In the genomic region with DNA sequence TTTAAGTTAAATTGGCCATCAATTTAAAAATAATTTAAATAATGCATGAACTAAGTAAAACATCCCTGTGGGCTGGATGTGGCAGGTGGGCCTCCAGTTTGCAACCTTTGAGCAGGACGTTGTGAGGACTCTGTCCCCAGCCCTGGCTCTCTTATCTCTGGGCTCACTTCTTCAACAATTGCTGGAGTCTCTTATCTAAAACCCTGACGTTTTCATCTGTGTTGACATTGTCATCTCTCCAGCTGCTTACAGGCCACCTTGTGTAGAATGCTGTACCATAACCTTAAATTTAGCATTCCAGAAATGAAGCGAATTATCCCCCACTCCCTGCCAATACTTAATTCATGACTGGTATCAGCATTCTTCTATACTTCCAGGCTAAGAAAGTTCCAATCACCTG, we compare ENCODE assay signal across 1 cellular context.
TF ChIP-seq lines count a peak whose summit lies in the region.

No MANE protein-coding gene starts in this region.

TF ChIP-seq in HepG2, 621 proteins besides CTCF, POLR2A, EP300 and RAD21 (continued from another document and continues in another):
- TF ChIP-seq, protein P1, sequence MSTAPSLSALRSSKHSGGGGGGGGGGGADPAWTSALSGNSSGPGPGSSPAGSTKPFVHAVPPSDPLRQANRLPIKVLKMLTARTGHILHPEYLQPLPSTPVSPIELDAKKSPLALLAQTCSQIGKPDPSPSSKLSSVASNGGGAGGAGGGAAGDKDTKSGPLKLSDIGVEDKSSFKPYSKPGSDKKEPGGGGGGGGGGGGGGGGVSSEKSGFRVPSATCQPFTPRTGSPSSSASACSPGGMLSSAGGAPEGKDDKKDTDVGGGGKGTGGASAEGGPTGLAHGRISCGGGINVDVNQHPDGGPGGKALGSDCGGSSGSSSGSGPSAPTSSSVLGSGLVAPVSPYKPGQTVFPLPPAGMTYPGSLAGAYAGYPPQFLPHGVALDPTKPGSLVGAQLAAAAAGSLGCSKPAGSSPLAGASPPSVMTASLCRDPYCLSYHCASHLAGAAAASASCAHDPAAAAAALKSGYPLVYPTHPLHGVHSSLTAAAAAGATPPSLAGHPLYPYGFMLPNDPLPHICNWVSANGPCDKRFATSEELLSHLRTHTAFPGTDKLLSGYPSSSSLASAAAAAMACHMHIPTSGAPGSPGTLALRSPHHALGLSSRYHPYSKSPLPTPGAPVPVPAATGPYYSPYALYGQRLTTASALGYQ (CRISPR knock-in tag; IDR thresholded peaks at IDR 0.05) = 0 out of 2 replicates have a peak, but pooled peaks have one; percentile 45
- TF ChIP-seq, protein P2, sequence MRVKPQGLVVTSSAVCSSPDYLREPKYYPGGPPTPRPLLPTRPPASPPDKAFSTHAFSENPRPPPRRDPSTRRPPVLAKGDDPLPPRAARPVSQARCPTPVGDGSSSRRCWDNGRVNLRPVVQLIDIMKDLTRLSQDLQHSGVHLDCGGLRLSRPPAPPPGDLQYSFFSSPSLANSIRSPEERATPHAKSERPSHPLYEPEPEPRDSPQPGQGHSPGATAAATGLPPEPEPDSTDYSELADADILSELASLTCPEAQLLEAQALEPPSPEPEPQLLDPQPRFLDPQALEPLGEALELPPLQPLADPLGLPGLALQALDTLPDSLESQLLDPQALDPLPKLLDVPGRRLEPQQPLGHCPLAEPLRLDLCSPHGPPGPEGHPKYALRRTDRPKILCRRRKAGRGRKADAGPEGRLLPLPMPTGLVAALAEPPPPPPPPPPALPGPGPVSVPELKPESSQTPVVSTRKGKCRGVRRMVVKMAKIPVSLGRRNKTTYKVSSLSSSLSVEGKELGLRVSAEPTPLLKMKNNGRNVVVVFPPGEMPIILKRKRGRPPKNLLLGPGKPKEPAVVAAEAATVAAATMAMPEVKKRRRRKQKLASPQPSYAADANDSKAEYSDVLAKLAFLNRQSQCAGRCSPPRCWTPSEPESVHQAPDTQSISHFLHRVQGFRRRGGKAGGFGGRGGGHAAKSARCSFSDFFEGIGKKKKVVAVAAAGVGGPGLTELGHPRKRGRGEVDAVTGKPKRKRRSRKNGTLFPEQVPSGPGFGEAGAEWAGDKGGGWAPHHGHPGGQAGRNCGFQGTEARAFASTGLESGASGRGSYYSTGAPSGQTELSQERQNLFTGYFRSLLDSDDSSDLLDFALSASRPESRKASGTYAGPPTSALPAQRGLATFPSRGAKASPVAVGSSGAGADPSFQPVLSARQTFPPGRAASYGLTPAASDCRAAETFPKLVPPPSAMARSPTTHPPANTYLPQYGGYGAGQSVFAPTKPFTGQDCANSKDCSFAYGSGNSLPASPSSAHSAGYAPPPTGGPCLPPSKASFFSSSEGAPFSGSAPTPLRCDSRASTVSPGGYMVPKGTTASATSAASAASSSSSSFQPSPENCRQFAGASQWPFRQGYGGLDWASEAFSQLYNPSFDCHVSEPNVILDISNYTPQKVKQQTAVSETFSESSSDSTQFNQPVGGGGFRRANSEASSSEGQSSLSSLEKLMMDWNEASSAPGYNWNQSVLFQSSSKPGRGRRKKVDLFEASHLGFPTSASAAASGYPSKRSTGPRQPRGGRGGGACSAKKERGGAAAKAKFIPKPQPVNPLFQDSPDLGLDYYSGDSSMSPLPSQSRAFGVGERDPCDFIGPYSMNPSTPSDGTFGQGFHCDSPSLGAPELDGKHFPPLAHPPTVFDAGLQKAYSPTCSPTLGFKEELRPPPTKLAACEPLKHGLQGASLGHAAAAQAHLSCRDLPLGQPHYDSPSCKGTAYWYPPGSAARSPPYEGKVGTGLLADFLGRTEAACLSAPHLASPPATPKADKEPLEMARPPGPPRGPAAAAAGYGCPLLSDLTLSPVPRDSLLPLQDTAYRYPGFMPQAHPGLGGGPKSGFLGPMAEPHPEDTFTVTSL (CRISPR knock-in tag; IDR thresholded peaks at IDR 0.05; ENCODE audit: borderline replicate concordance) = peak; percentile 90; the same call in 1 of the 2 replicates
- TF ChIP-seq, protein P3, sequence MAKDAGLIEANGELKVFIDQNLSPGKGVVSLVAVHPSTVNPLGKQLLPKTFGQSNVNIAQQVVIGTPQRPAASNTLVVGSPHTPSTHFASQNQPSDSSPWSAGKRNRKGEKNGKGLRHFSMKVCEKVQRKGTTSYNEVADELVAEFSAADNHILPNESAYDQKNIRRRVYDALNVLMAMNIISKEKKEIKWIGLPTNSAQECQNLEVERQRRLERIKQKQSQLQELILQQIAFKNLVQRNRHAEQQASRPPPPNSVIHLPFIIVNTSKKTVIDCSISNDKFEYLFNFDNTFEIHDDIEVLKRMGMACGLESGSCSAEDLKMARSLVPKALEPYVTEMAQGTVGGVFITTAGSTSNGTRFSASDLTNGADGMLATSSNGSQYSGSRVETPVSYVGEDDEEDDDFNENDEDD (CRISPR knock-in tag; IDR thresholded peaks at IDR 0.05; ENCODE audit: borderline replicate concordance) = no peak
- TF ChIP-seq CREM (IDR thresholded peaks at IDR 0.05) = peak; percentile 79
- TF ChIP-seq CREM (CRISPR knock-in tag; IDR thresholded peaks at IDR 0.05) = no peak
- TF ChIP-seq, protein P4, sequence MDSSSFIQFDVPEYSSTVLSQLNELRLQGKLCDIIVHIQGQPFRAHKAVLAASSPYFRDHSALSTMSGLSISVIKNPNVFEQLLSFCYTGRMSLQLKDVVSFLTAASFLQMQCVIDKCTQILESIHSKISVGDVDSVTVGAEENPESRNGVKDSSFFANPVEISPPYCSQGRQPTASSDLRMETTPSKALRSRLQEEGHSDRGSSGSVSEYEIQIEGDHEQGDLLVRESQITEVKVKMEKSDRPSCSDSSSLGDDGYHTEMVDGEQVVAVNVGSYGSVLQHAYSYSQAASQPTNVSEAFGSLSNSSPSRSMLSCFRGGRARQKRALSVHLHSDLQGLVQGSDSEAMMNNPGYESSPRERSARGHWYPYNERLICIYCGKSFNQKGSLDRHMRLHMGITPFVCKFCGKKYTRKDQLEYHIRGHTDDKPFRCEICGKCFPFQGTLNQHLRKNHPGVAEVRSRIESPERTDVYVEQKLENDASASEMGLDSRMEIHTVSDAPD (CRISPR knock-in tag; IDR thresholded peaks at IDR 0.05) = peak; percentile 69; the same call in 1 of the 2 replicates
- TF ChIP-seq, protein P5, sequence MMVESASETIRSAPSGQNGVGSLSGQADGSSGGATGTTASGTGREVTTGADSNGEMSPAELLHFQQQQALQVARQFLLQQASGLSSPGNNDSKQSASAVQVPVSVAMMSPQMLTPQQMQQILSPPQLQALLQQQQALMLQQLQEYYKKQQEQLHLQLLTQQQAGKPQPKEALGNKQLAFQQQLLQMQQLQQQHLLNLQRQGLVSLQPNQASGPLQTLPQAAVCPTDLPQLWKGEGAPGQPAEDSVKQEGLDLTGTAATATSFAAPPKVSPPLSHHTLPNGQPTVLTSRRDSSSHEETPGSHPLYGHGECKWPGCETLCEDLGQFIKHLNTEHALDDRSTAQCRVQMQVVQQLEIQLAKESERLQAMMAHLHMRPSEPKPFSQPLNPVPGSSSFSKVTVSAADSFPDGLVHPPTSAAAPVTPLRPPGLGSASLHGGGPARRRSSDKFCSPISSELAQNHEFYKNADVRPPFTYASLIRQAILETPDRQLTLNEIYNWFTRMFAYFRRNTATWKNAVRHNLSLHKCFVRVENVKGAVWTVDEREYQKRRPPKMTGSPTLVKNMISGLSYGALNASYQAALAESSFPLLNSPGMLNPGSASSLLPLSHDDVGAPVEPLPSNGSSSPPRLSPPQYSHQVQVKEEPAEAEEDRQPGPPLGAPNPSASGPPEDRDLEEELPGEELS (CRISPR knock-in tag; IDR thresholded peaks at IDR 0.05) = peak; percentile 64
- TF ChIP-seq, protein P6, sequence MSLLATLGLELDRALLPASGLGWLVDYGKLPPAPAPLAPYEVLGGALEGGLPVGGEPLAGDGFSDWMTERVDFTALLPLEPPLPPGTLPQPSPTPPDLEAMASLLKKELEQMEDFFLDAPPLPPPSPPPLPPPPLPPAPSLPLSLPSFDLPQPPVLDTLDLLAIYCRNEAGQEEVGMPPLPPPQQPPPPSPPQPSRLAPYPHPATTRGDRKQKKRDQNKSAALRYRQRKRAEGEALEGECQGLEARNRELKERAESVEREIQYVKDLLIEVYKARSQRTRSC (CRISPR knock-in tag; IDR thresholded peaks at IDR 0.05; ENCODE audit: low read depth) = no peak
- peak; percentile 80; the same call in 1 of the 2 replicates for TF ChIP-seq MEIS2 (CRISPR knock-in tag; IDR thresholded peaks at IDR 0.05)
- TF ChIP-seq NFYB (CRISPR knock-in tag; IDR thresholded peaks at IDR 0.05) = no peak
- TF ChIP-seq ESRRA (CRISPR knock-in tag; IDR thresholded peaks at IDR 0.05; ENCODE audit: low read depth) = peak; percentile 67; the same call in 1 of the 2 replicates
- peak; percentile 33; the same call in 1 of the 2 replicates for TF ChIP-seq ETV5 (CRISPR knock-in tag; IDR thresholded peaks at IDR 0.05; ENCODE audit: borderline replicate concordance)
- TF ChIP-seq FLYWCH1 (CRISPR knock-in tag; IDR thresholded peaks at IDR 0.05) = no peak
- TF ChIP-seq, protein P7, sequence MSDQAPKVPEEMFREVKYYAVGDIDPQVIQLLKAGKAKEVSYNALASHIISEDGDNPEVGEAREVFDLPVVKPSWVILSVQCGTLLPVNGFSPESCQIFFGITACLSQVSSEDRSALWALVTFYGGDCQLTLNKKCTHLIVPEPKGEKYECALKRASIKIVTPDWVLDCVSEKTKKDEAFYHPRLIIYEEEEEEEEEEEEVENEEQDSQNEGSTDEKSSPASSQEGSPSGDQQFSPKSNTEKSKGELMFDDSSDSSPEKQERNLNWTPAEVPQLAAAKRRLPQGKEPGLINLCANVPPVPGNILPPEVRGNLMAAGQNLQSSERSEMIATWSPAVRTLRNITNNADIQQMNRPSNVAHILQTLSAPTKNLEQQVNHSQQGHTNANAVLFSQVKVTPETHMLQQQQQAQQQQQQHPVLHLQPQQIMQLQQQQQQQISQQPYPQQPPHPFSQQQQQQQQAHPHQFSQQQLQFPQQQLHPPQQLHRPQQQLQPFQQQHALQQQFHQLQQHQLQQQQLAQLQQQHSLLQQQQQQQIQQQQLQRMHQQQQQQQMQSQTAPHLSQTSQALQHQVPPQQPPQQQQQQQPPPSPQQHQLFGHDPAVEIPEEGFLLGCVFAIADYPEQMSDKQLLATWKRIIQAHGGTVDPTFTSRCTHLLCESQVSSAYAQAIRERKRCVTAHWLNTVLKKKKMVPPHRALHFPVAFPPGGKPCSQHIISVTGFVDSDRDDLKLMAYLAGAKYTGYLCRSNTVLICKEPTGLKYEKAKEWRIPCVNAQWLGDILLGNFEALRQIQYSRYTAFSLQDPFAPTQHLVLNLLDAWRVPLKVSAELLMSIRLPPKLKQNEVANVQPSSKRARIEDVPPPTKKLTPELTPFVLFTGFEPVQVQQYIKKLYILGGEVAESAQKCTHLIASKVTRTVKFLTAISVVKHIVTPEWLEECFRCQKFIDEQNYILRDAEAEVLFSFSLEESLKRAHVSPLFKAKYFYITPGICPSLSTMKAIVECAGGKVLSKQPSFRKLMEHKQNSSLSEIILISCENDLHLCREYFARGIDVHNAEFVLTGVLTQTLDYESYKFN (CRISPR knock-in tag; conservative IDR thresholded peaks at IDR 0.05) = peak; percentile 93
- peak; percentile 63; the same call in 1 of the 2 replicates for TF ChIP-seq PITX1 (CRISPR knock-in tag; IDR thresholded peaks at IDR 0.05)
- TF ChIP-seq SOX6 (IDR thresholded peaks at IDR 0.05) = no peak
- TF ChIP-seq SOX6 (CRISPR knock-in tag; IDR thresholded peaks at IDR 0.05) = peak; percentile 97
- TF ChIP-seq STAT5B (CRISPR knock-in tag; IDR thresholded peaks at IDR 0.05) = no peak
- TF ChIP-seq ERF (CRISPR knock-in tag; IDR thresholded peaks at IDR 0.05) = 0 out of 2 replicates have a peak, but pooled peaks have one; percentile 24
- TF ChIP-seq BORCS8-MEF2B (CRISPR knock-in tag; IDR thresholded peaks at IDR 0.05) = peak; percentile 34; the same call in 1 of the 2 replicates
- peak; percentile 55; the same call in 1 of the 2 replicates for TF ChIP-seq NR2F2 (IDR thresholded peaks at IDR 0.05; ENCODE audit: borderline replicate concordance, low read depth)
- 0 out of 2 replicates have a peak, but pooled peaks have one; percentile 25 for TF ChIP-seq NR2C2 (CRISPR knock-in tag; IDR thresholded peaks at IDR 0.05; ENCODE audit: borderline replicate concordance)
- no peak for TF ChIP-seq ZSCAN25 (CRISPR knock-in tag; IDR thresholded peaks at IDR 0.05)
- TF ChIP-seq, protein P8, sequence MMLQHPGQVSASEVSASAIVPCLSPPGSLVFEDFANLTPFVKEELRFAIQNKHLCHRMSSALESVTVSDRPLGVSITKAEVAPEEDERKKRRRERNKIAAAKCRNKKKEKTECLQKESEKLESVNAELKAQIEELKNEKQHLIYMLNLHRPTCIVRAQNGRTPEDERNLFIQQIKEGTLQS (CRISPR knock-in tag; IDR thresholded peaks at IDR 0.05) = no peak
- 0 out of 2 replicates have a peak, but pooled peaks have one; percentile 14 for TF ChIP-seq CREB1 (IDR thresholded peaks at IDR 0.05)
- peak; percentile 48; the same call in 1 of the 2 replicates for TF ChIP-seq CREB1 (CRISPR knock-in tag; IDR thresholded peaks at IDR 0.05)
- TF ChIP-seq GATAD1 (CRISPR knock-in tag; IDR thresholded peaks at IDR 0.05) = 0 out of 2 replicates have a peak, but pooled peaks have one; percentile 25
- TF ChIP-seq ZNF292 (CRISPR knock-in tag; IDR thresholded peaks at IDR 0.05; ENCODE audit: borderline replicate concordance, low read depth) = peak; percentile 56; the same call in 1 of the 2 replicates
- TF ChIP-seq ZFP90 (CRISPR knock-in tag; IDR thresholded peaks at IDR 0.05; ENCODE audit: borderline replicate concordance) = peak; percentile 69; the same call in 1 of the 2 replicates
- no peak for TF ChIP-seq SNAI1 (CRISPR knock-in tag; IDR thresholded peaks at IDR 0.05; ENCODE audit: borderline replicate concordance)
- TF ChIP-seq, protein P9, sequence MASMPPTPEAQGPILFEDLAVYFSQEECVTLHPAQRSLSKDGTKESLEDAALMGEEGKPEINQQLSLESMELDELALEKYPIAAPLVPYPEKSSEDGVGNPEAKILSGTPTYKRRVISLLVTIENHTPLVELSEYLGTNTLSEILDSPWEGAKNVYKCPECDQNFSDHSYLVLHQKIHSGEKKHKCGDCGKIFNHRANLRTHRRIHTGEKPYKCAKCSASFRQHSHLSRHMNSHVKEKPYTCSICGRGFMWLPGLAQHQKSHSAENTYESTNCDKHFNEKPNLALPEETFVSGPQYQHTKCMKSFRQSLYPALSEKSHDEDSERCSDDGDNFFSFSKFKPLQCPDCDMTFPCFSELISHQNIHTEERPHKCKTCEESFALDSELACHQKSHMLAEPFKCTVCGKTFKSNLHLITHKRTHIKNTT (CRISPR knock-in tag; IDR thresholded peaks at IDR 0.05) = no peak
- no peak for TF ChIP-seq RBFOX2 (IDR thresholded peaks at IDR 0.05; ENCODE audit: low read depth, low read length)
- TF ChIP-seq IRF2 (CRISPR knock-in tag; IDR thresholded peaks at IDR 0.05) = peak; percentile 55; the same call in 1 of the 2 replicates
- TF ChIP-seq ISL2 (CRISPR knock-in tag; IDR thresholded peaks at IDR 0.05) = peak; percentile 86; the same call in 1 of the 2 replicates
- peak; percentile 6; the same call in 1 of the 2 replicates for TF ChIP-seq CEBPG (CRISPR knock-in tag; IDR thresholded peaks at IDR 0.05)
- TF ChIP-seq FOXA1 (IDR thresholded peaks at IDR 0.05) = 0 out of 2 replicates have a peak, but pooled peaks have one; percentile 12
- peak; percentile 93 for TF ChIP-seq FOXA1 (CRISPR knock-in tag; IDR thresholded peaks at IDR 0.05)
- 0 out of 2 replicates have a peak, but pooled peaks have one; percentile 65 for TF ChIP-seq ZSCAN20 (CRISPR knock-in tag; IDR thresholded peaks at IDR 0.05; ENCODE audit: borderline replicate concordance)
- peak; percentile 50; the same call in 1 of the 2 replicates for TF ChIP-seq BCL6 (CRISPR knock-in tag; IDR thresholded peaks at IDR 0.05)
- peak; percentile 84; the same call in 1 of the 2 replicates for TF ChIP-seq GATAD2A (CRISPR knock-in tag; IDR thresholded peaks at IDR 0.05)
- TF ChIP-seq NR2F6 (IDR thresholded peaks at IDR 0.05) = peak; percentile 47
- peak; percentile 56; the same call in 1 of the 2 replicates for TF ChIP-seq NR2F6 (CRISPR knock-in tag; IDR thresholded peaks at IDR 0.05)
- TF ChIP-seq, protein P10, sequence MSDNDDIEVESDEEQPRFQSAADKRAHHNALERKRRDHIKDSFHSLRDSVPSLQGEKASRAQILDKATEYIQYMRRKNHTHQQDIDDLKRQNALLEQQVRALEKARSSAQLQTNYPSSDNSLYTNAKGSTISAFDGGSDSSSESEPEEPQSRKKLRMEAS (IDR thresholded peaks at IDR 0.05) = peak; percentile 53
